28 cellular contexts compared by ENCODE assay signal in genomic region chr11:11032072-11032471, GRCh38.
"Had no signal": no experiment of that assay in that cellular context is flagged by ENCODE, and none has a peak within 500 bp of the region (broad histone marks: within the 10 kb centered on the region; RNA-seq: fewer than 3 reads in every experiment).

No MANE protein-coding gene starts in this region.

- H3K9ac ChIP-seq: neural progenitor cell, parathyroid adenoma had no signal

- H3K4me2 ChIP-seq: neural progenitor cell had no signal

- H3K36me3 ChIP-seq: neural progenitor cell, ovary, right lobe of liver, sigmoid colon, stomach, thoracic aorta, thyroid gland, tibial nerve, upper lobe of left lung, vagina had no signal

- H3K9me3 ChIP-seq: ovary, psoas muscle, right lobe of liver, sigmoid colon, stomach, thoracic aorta, thyroid gland, tibial nerve, upper lobe of left lung, vagina had no signal

- H3K4me1 ChIP-seq: neural progenitor cell, parathyroid adenoma, psoas muscle, right lobe of liver, tibial nerve had no signal

- H2AFZ ChIP-seq: neural progenitor cell, parathyroid adenoma had no signal

- H3K4me1 Mint-ChIP-seq: natural killer cell had no signal

- H3K4me3 ChIP-seq: neural progenitor cell, ovary, psoas muscle, right lobe of liver, sigmoid colon, stomach, thoracic aorta, thyroid gland, tibial nerve, upper lobe of left lung, vagina had no signal

- H3K79me2 ChIP-seq: parathyroid adenoma had no signal

- DNase-seq: natural killer cell; occipital lobe; ovary; posterior cingulate gyrus; psoas muscle; right cardiac atrium; right lobe of liver; sigmoid colon; small intestine; stimulated activated CD4-positive, alpha-beta T cell treated with anti-CD3 and anti-CD28 coated beads, Interleukin-15, amount 100 ng/mL, for 24 hours; stimulated activated CD4-positive, alpha-beta T cell treated with anti-CD3 and anti-CD28 coated beads, Interleukin-2, amount 100 ng/mL, for 24 hours; stimulated activated CD4-positive, alpha-beta T cell treated with anti-CD3 and anti-CD28 coated beads, Interleukin-2, amount 100 ng/mL, for 48 hours; stimulated activated CD4-positive, alpha-beta T cell treated with anti-CD3 and anti-CD28 coated beads, Interleukin-4, amount 100 ng/mL, for 24 hours; stimulated activated naive B cell treated with anti-CD40 and anti-IgM and Interleukin-4, amounts not matched to agents 10 μg/mL and 1 μg/mL and 100 μg/mL, for 72 hours; stimulated activated naive CD4-positive, alpha-beta T cell treated with Interleukin-2 at 50 U/mL for 16 hours; stomach; thyroid gland; trophoblast cell; upper lobe of left lung had no signal

- H3K9me3 Mint-ChIP-seq: natural killer cell; neural progenitor cell; stimulated activated effector memory CD8-positive, alpha-beta T cell treated with anti-CD3 and anti-CD28 coated beads, Interleukin-12 subunit alpha, Interleukin-12 subunit beta, amount 100 ng/mL, for 72 hours; stimulated activated naive B cell treated with anti-CD40 and anti-IgM and Interleukin-4, amounts not matched to agents 10 μg/mL and 1 μg/mL and 100 μg/mL, for 72 hours; stimulated activated naive CD8-positive, alpha-beta T cell treated with anti-CD3 and anti-CD28 coated beads, Interleukin-15, Interleukin-2, amounts not matched to agents 100 ng/mL and 50 ng/mL, for 24 hours had no signal

- H3K27ac ChIP-seq: neural progenitor cell, ovary, parathyroid adenoma, psoas muscle, right lobe of liver, stomach, thoracic aorta, thyroid gland, tibial nerve, upper lobe of left lung, vagina had no signal

- H3K4me3 Mint-ChIP-seq: natural killer cell; nephron; neural progenitor cell; stimulated activated effector memory CD8-positive, alpha-beta T cell treated with anti-CD3 and anti-CD28 coated beads, Interleukin-12 subunit alpha, Interleukin-12 subunit beta, amount 100 ng/mL, for 72 hours; stimulated activated naive B cell treated with anti-CD40 and anti-IgM and Interleukin-4, amounts not matched to agents 10 μg/mL and 1 μg/mL and 100 μg/mL, for 72 hours; stimulated activated naive CD8-positive, alpha-beta T cell treated with anti-CD3 and anti-CD28 coated beads, Interleukin-15, Interleukin-2, amounts not matched to agents 100 ng/mL and 50 ng/mL, for 24 hours had no signal

- H3K27me3 ChIP-seq: neural progenitor cell, ovary, right lobe of liver, sigmoid colon, stomach, thyroid gland, tibial nerve, upper lobe of left lung, vagina had no signal

- ATAC-seq: natural killer cell; psoas muscle; right cardiac atrium; right lobe of liver; stimulated activated effector memory CD8-positive, alpha-beta T cell treated with anti-CD3 and anti-CD28 coated beads, Interleukin-12 subunit alpha, Interleukin-12 subunit beta, amount 100 ng/mL, for 72 hours; stimulated activated naive B cell treated with anti-CD40 and anti-IgM and Interleukin-4, amounts not matched to agents 10 μg/mL and 1 μg/mL and 100 μg/mL, for 72 hours had no signal

- H3K36me3 Mint-ChIP-seq: natural killer cell; neural progenitor cell; stimulated activated effector memory CD8-positive, alpha-beta T cell treated with anti-CD3 and anti-CD28 coated beads, Interleukin-12 subunit alpha, Interleukin-12 subunit beta, amount 100 ng/mL, for 72 hours; stimulated activated naive B cell treated with anti-CD40 and anti-IgM and Interleukin-4, amounts not matched to agents 10 μg/mL and 1 μg/mL and 100 μg/mL, for 72 hours had no signal

- H3K27ac Mint-ChIP-seq: natural killer cell; nephron; neural progenitor cell; progenitor cell of endocrine pancreas; stimulated activated effector memory CD8-positive, alpha-beta T cell treated with anti-CD3 and anti-CD28 coated beads, Interleukin-12 subunit alpha, Interleukin-12 subunit beta, amount 100 ng/mL, for 72 hours; stimulated activated naive B cell treated with anti-CD40 and anti-IgM and Interleukin-4, amounts not matched to agents 10 μg/mL and 1 μg/mL and 100 μg/mL, for 72 hours; stimulated activated naive CD8-positive, alpha-beta T cell treated with anti-CD3 and anti-CD28 coated beads, Interleukin-15, Interleukin-2, amounts not matched to agents 100 ng/mL and 50 ng/mL, for 24 hours had no signal
